In the genomic region with DNA sequence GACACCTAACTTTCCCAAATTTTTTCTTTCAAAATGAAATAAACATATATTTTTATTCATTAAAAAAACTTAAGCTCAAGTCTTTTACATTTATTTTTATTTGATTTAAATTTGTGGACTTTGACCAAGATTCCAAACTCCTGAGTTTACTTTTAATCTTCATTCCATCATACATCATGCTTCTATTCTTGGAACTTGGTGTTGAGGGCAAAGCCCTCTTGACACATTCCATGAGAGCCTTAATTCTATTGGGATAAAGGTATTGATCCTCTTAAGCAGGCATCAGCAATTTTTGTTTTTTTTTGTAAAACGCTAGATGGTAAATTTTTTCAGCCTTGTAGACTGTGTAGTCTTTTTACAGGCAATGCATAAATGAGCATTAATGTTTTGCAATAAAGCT, we compare ENCODE assay signal across 19 cellular contexts.
"Had no signal": no experiment of that assay in that cellular context is flagged by ENCODE, and none has a peak within 500 bp of the region (broad histone marks: within the 10 kb centered on the region; RNA-seq: fewer than 3 reads in every experiment).

No MANE protein-coding gene starts in this region.

- H3K4me3 ChIP-seq: esophagus squamous epithelium, hepatocyte, left ventricle myocardium inferior, lower lobe of right lung, pancreas, right lobe of liver, spleen, testis had no signal

- DNase-seq: effector memory CD4-positive, alpha-beta T cell; esophagus squamous epithelium; foreskin melanocyte; head of caudate nucleus; kidney; left cardiac atrium; left ventricle myocardium inferior; lower lobe of right lung; naive B cell; occipital lobe; pancreas; right lobe of liver; spleen; stimulated activated CD4-positive, alpha-beta T cell treated with anti-CD3 and anti-CD28 coated beads, Interleukin-15, amount 100 ng/mL, for 24 hours; stimulated activated CD4-positive, alpha-beta T cell treated with anti-CD3 and anti-CD28 coated beads, Interleukin-1b, Interleukin-23, amount 100 ng/mL, for 48 hours; stimulated activated CD4-positive, alpha-beta T cell treated with anti-CD3 and anti-CD28 coated beads, Interleukin-4, amount 100 ng/mL, for 24 hours; testis had no signal

- H3K27ac ChIP-seq: esophagus squamous epithelium, hepatocyte, left ventricle myocardium inferior, lower lobe of right lung, pancreas, right lobe of liver, spleen, testis had no signal

- H3K27me3 ChIP-seq: esophagus squamous epithelium, hepatocyte, pancreas, right lobe of liver, spleen, testis had no signal

- H3K36me3 ChIP-seq: esophagus squamous epithelium, left ventricle myocardium inferior, lower lobe of right lung, pancreas, right lobe of liver, spleen had no signal

- H3K4me1 ChIP-seq: esophagus squamous epithelium, lower lobe of right lung, pancreas, right lobe of liver, spleen, testis had no signal

- H3K9me3 ChIP-seq: esophagus squamous epithelium, lower lobe of right lung, pancreas, right lobe of liver, testis had no signal

- ATAC-seq: left cardiac atrium; lower lobe of right lung; pancreas; right lobe of liver; stimulated activated memory B cell treated with anti-CD40 and anti-IgM and Interleukin-4, amounts not matched to agents 10 μg/mL and 1 μg/mL and 100 μg/mL, for 72 hours had no signal
